Comparison of ENCODE assay signal across 17 cellular contexts in genomic region chr12:114611145-114612018, GRCh38.
"Had no signal": no experiment of that assay in that cellular context is flagged by ENCODE, and none has a peak within 500 bp of the region (broad histone marks: within the 10 kb centered on the region; RNA-seq: fewer than 3 reads in every experiment).

No MANE protein-coding gene starts in this region.

- H3K27ac Mint-ChIP-seq: activated CD4-positive, alpha-beta T cell treated with anti-CD3 and anti-CD28 coated beads for 36 hours; activated naive CD4-positive, alpha-beta T cell treated with anti-CD3 and anti-CD28 coated beads for 36 hours; naive thymus-derived CD4-positive, alpha-beta T cell; T-cell had no signal

- H3K4me3 ChIP-seq: psoas muscle had no signal

- H3K36me3 Mint-ChIP-seq: T-cell had no signal

- H3K4me1 Mint-ChIP-seq: activated CD4-positive, alpha-beta T cell treated with anti-CD3 and anti-CD28 coated beads for 36 hours; naive thymus-derived CD4-positive, alpha-beta T cell; T-cell had no signal

- H3K4me3 Mint-ChIP-seq: activated CD4-positive, alpha-beta T cell treated with anti-CD3 and anti-CD28 coated beads for 36 hours; activated naive CD4-positive, alpha-beta T cell treated with anti-CD3 and anti-CD28 coated beads for 36 hours; naive thymus-derived CD4-positive, alpha-beta T cell; T-cell had no signal

- FAIRE-seq: astrocyte, colon had no signal

- H3K4me1 ChIP-seq: psoas muscle had no signal

- H3K9me3 ChIP-seq: psoas muscle had no signal

- H3K27ac ChIP-seq: psoas muscle had no signal

- DNase-seq: activated CD4-positive, alpha-beta T cell treated with anti-CD3 and anti-CD28 coated beads for 36 hours; activated naive CD4-positive, alpha-beta T cell treated with anti-CD3 and anti-CD28 coated beads for 36 hours; effector CD4-positive, alpha-beta T cell; foreskin melanocyte; midbrain; naive thymus-derived CD4-positive, alpha-beta T cell; nucleus accumbens; psoas muscle; stimulated activated CD4-positive, alpha-beta T cell treated with anti-CD3 and anti-CD28 coated beads, Interleukin-2, amount 100 ng/mL, for 24 hours; stimulated activated naive CD4-positive, alpha-beta T cell; substantia nigra; T-cell; T1000; trophoblast cell had no signal

- ATAC-seq: activated CD4-positive, alpha-beta T cell treated with anti-CD3 and anti-CD28 coated beads for 36 hours; naive thymus-derived CD4-positive, alpha-beta T cell; psoas muscle; sciatic nerve; T-cell had no signal
